Comparison of ENCODE assay signal across 8 cellular contexts in genomic region chr3:151084893-151085226, GRCh38. TPM values are rescaled to one million over a fixed set of nuclear protein-coding genes. Genes with fewer than 3 reads are reported as not detected.
DNase-seq lines count a peak whose midpoint lies in the region; TF ChIP-seq lines count a peak whose summit lies in the region.

No MANE protein-coding gene starts in this region.

- DNase-seq in Peyer's patch (no peak), esophagus muscularis mucosa (ENCODE audit: extremely low spot score) (no peak), prostate gland (ENCODE audit: low spot score) (no peak), islet precursor cell (no peak), NCI-H446 (lab: John Stamatoyannopoulos, UW) (no peak), amniotic stem cell (lab: John Stamatoyannopoulos, UW) (no peak), medulla oblongata (ENCODE audit: extremely low spot score) (no peak)

- peak overlapping the region; percentile 80; the same call in 1 of the 2 replicates for H3K4me3 ChIP-seq in GM08714 (ENCODE audit: low read length)
- peak overlapping the region; percentile 42 to 80 (median 56) for H3K4me3 ChIP-seq in Peyer's patch
- H3K4me3 ChIP-seq in esophagus muscularis mucosa: peak overlapping the region; percentile 69 to 86 (median 78)
- H3K4me3 ChIP-seq in prostate gland: peak overlapping the region; percentile 56 to 74

- H3K36me3 ChIP-seq in Peyer's patch (no peaks in the 10 kb centered on the region), esophagus muscularis mucosa (no peaks in the 10 kb centered on the region), prostate gland (no peaks in the 10 kb centered on the region)

- TF ChIP-seq CTCF in Peyer's patch (IDR thresholded peaks at IDR 0.05): no peak
- TF ChIP-seq CTCF in esophagus muscularis mucosa (IDR thresholded peaks at IDR 0.05): no peak
- TF ChIP-seq CTCF in prostate gland (IDR thresholded peaks at IDR 0.05): no peak

- 56% methylated on average over 10 of the region's 14 CpGs for WGBS in esophagus muscularis mucosa
- WGBS in prostate gland: 51% methylated on average over 14 of the region's 14 CpGs

- H3K27me3 ChIP-seq in Peyer's patch (no peaks in the 10 kb centered on the region), esophagus muscularis mucosa (peaks cover 0 to 36% (median 0%) of the 10 kb centered on the region in 4 donors), prostate gland (replicated peaks; ENCODE audit: insufficient read depth) (no peaks in the 10 kb centered on the region)

- intact Hi-C loops in esophagus muscularis mucosa (cut with DNase I): no loop called here
- intact Hi-C loops in prostate gland (cut with DNase I): loop anchor here (5.0 kb wide), 1 partner anchor 218 kb away; no protein-coding TSS in a partner anchor

- H3K9me3 ChIP-seq in Peyer's patch: no peaks in the 10 kb centered on the region
- H3K9me3 ChIP-seq in esophagus muscularis mucosa: no peaks in the 10 kb centered on the region
- no peaks in the 10 kb centered on the region for H3K9me3 ChIP-seq in prostate gland

- TF ChIP-seq EP300 in esophagus muscularis mucosa (IDR thresholded peaks at IDR 0.05): no peak

- peaks cover 0 to 27% (median 14%) of the 10 kb centered on the region in 4 donors for H3K4me1 ChIP-seq in Peyer's patch
- H3K4me1 ChIP-seq in esophagus muscularis mucosa: peaks cover 14 to 29% (median 28%) of the 10 kb centered on the region in 4 donors
- H3K4me1 ChIP-seq in prostate gland (replicated peaks): no peaks in the 10 kb centered on the region

- no peak for TF ChIP-seq POLR2A in Peyer's patch (IDR thresholded peaks at IDR 0.05)
- no peak for TF ChIP-seq POLR2A in esophagus muscularis mucosa (IDR thresholded peaks at IDR 0.05; ENCODE audit: low read depth)
- no peak for TF ChIP-seq POLR2A in prostate gland (IDR thresholded peaks at IDR 0.05)

- H3K27ac ChIP-seq in Peyer's patch: no peak overlapping the region
- H3K27ac ChIP-seq in esophagus muscularis mucosa (replicated peaks in 1 of 4): peak overlapping the region in 1 of 4 donors; percentile 62
- H3K27ac ChIP-seq in prostate gland: peak overlapping the region in 1 of 2 donors; percentile 69

RNA-seq across cellular contexts. Expression of gene MED12L, which starts 0.6 kb away (rescaled TPM):
- total RNA-seq in Peyer's patch (1 to 10 TPM in 1 of 4 donors, under 1 TPM in 2, not detected in 1; 0.09 to 3.3 (median 0.13) TPM), esophagus muscularis mucosa (under 1 TPM; 0.19 to 0.83 (median 0.41) TPM), prostate gland (1 to 10 TPM; 3.6 to 4.3 TPM)
